ENCODE assay signal across 34 cellular contexts in genomic region chr7:34677491-34677890, GRCh38. TPM values are rescaled to one million over a fixed set of nuclear protein-coding genes. Genes with fewer than 3 reads are reported as not detected.
"Had no signal": no experiment of that assay in that cellular context is flagged by ENCODE, and none has a peak within 500 bp of the region (broad histone marks: within the 10 kb centered on the region; RNA-seq: fewer than 3 reads in every experiment).

No MANE protein-coding gene starts in this region.

- H3K9me3 Mint-ChIP-seq: natural killer cell treated with Interleukin-12 subunit alpha and Interleukin-12 subunit beta and Interleukin-15 and Interleukin-18, amount 100 ng/mL, for 72 hours; neural crest cell; stimulated activated memory B cell treated with anti-CD40 and anti-IgM and Interleukin-4, amounts not matched to agents 10 μg/mL and 1 μg/mL and 100 μg/mL, for 72 hours; stimulated activated naive CD8-positive, alpha-beta T cell treated with anti-CD3 and anti-CD28 coated beads, Interleukin-15, amount 100 ng/mL, for 72 hours; type B pancreatic cell had no signal

- H3K36me3 ChIP-seq: left ventricle myocardium inferior, ovary, right atrium auricular region, right lobe of liver, tibial nerve, uterus had no signal

- H3K36me3 Mint-ChIP-seq: naive thymus-derived CD4-positive, alpha-beta T cell; natural killer cell treated with Interleukin-12 subunit alpha and Interleukin-12 subunit beta and Interleukin-15 and Interleukin-18, amount 100 ng/mL, for 72 hours; stimulated activated memory B cell treated with anti-CD40 and anti-IgM and Interleukin-4, amounts not matched to agents 10 μg/mL and 1 μg/mL and 100 μg/mL, for 72 hours; type B pancreatic cell had no signal

- H3K27me3 Mint-ChIP-seq: natural killer cell treated with Interleukin-12 subunit alpha and Interleukin-12 subunit beta and Interleukin-15 and Interleukin-18, amount 100 ng/mL, for 72 hours; progenitor cell of endocrine pancreas; stimulated activated memory B cell treated with anti-CD40 and anti-IgM and Interleukin-4, amounts not matched to agents 10 μg/mL and 1 μg/mL and 100 μg/mL, for 72 hours; stimulated activated naive CD8-positive, alpha-beta T cell treated with anti-CD3 and anti-CD28 coated beads, Interleukin-15, amount 100 ng/mL, for 72 hours; type B pancreatic cell had no signal

- H3K4me1 ChIP-seq: left ventricle myocardium inferior, right atrium auricular region, right lobe of liver, tibial nerve, uterus had no signal

- H3K4me2 ChIP-seq: smooth muscle cell had no signal

- H3K4me3 ChIP-seq: left ventricle myocardium inferior, lung, mucosa of descending colon, ovary, right atrium auricular region, right lobe of liver, smooth muscle cell, tibial nerve, uterus had no signal

- H3K27me3 ChIP-seq: ovary, right atrium auricular region, right lobe of liver, tibial nerve, uterus had no signal

- H3K27ac ChIP-seq: left ventricle myocardium inferior, ovary, right atrium auricular region, right lobe of liver, tibial nerve, uterus had no signal

- H3K27ac Mint-ChIP-seq: naive thymus-derived CD4-positive, alpha-beta T cell; natural killer cell treated with Interleukin-12 subunit alpha and Interleukin-12 subunit beta and Interleukin-15 and Interleukin-18, amount 100 ng/mL, for 72 hours; progenitor cell of endocrine pancreas; stimulated activated memory B cell treated with anti-CD40 and anti-IgM and Interleukin-4, amounts not matched to agents 10 μg/mL and 1 μg/mL and 100 μg/mL, for 72 hours; stimulated activated naive CD8-positive, alpha-beta T cell treated with anti-CD3 and anti-CD28 coated beads, Interleukin-15, amount 100 ng/mL, for 72 hours; type B pancreatic cell had no signal

- H3K4me3 Mint-ChIP-seq: naive thymus-derived CD4-positive, alpha-beta T cell; natural killer cell treated with Interleukin-12 subunit alpha and Interleukin-12 subunit beta and Interleukin-15 and Interleukin-18, amount 100 ng/mL, for 72 hours; neural crest cell; stimulated activated memory B cell treated with anti-CD40 and anti-IgM and Interleukin-4, amounts not matched to agents 10 μg/mL and 1 μg/mL and 100 μg/mL, for 72 hours; stimulated activated naive CD8-positive, alpha-beta T cell treated with anti-CD3 and anti-CD28 coated beads, Interleukin-15, amount 100 ng/mL, for 72 hours; type B pancreatic cell had no signal

- DNase-seq: hypothalamus; islet precursor cell; left ventricle myocardium inferior; midbrain; mucosa of descending colon; naive thymus-derived CD4-positive, alpha-beta T cell; ovary; right lobe of liver; stimulated activated CD4-positive, alpha-beta T cell treated with anti-CD3 and anti-CD28 coated beads, Interleukin-1b, Interleukin-23, amount 100 ng/mL, for 48 hours; stimulated activated CD4-positive, alpha-beta T cell treated with anti-CD3 and anti-CD28 coated beads, Interleukin-2, amount 100 ng/mL, for 48 hours; stimulated activated CD4-positive, alpha-beta T cell treated with anti-CD3 and anti-CD28 coated beads, Interleukin-4, amount 100 ng/mL, for 4 hours; stimulated activated CD8-positive, alpha-beta memory T cell treated with anti-CD3 and anti-CD28 coated beads, Interleukin-4, amount 100 ng/mL, for 48 hours; stimulated activated naive CD4-positive, alpha-beta T cell treated with Interleukin-2 at 50 U/mL for 16 hours; stimulated activated naive CD8-positive, alpha-beta T cell treated with anti-CD3 and anti-CD28 coated beads, Interleukin-15, amount 100 ng/mL, for 72 hours; substantia nigra; uterus had no signal

- H3K9me3 ChIP-seq: left ventricle myocardium inferior, mucosa of descending colon, ovary, right atrium auricular region, right lobe of liver, tibial nerve, uterus had no signal

- H3K4me1 Mint-ChIP-seq: naive thymus-derived CD4-positive, alpha-beta T cell; stimulated activated memory B cell treated with anti-CD40 and anti-IgM and Interleukin-4, amounts not matched to agents 10 μg/mL and 1 μg/mL and 100 μg/mL, for 72 hours; stimulated activated naive CD8-positive, alpha-beta T cell treated with anti-CD3 and anti-CD28 coated beads, Interleukin-15, amount 100 ng/mL, for 72 hours had no signal

RNA-seq across cellular contexts. Expression of gene NPSR1, which starts 19.5 kb away (rescaled TPM):
- total RNA-seq: kidney epithelial cell; left ventricle myocardium inferior; lower leg skin; lung; mesenteric fat pad; mucosa of descending colon; myocyte; naive thymus-derived CD4-positive, alpha-beta T cell; natural killer cell treated with Interleukin-12 subunit alpha and Interleukin-12 subunit beta and Interleukin-15 and Interleukin-18, amount 100 ng/mL, for 72 hours; neural crest cell; omental fat pad; ovary; progenitor cell of endocrine pancreas; pulmonary artery endothelial cell; renal cortical epithelial cell; right atrium auricular region; right lobe of liver; smooth muscle cell; temporal lobe; tibial nerve; ureter; uterus had no signal
- polyA plus RNA-seq: lung; naive thymus-derived CD4-positive, alpha-beta T cell; ovary; smooth muscle cell had no signal
